In genomic region chr2:128612628-128613027, GRCh38 we compare ENCODE assay signal across 28 cellular contexts.
"Had no signal": no experiment of that assay in that cellular context is flagged by ENCODE, and none has a peak within 500 bp of the region (broad histone marks: within the 10 kb centered on the region; RNA-seq: fewer than 3 reads in every experiment).

No MANE protein-coding gene starts in this region.

- H3K36me3 Mint-ChIP-seq: activated naive CD4-positive, alpha-beta T cell treated with anti-CD3 and anti-CD28 coated beads, Interleukin-2, amount 50 U/mL, for 72 hours had no signal

- H3K4me2 ChIP-seq: smooth muscle cell had no signal

- H3K36me3 ChIP-seq: adrenal gland, ascending aorta, brain microvascular endothelial cell, esophagus muscularis mucosa, heart left ventricle, pancreas, prostate gland, tibial artery had no signal

- H3K9me3 ChIP-seq: adrenal gland, ascending aorta, esophagus muscularis mucosa, pancreas, prostate gland, tibial artery had no signal

- ATAC-seq: activated CD8-positive, alpha-beta T cell treated with anti-CD3 and anti-CD28 coated beads for 36 hours; activated naive CD4-positive, alpha-beta T cell treated with anti-CD3 and anti-CD28 coated beads, Interleukin-2, amount 50 U/mL, for 72 hours; activated T-cell treated with anti-CD3 and anti-CD28 coated beads, Interleukin-2, amount 50 U/mL, for 4 hours; activated T-helper 17 cell treated with anti-CD3 and anti-CD28 coated beads, Interleukin-2, amount 50 U/mL, for 72 hours; foreskin keratinocyte; heart left ventricle; left lobe of liver; pancreas; SK-N-SH treated with all-trans-retinoic acid at 6 μM for 48 hours; T-helper 17 cell had no signal

- H3K4me1 ChIP-seq: adrenal gland, esophagus muscularis mucosa, foreskin keratinocyte, heart left ventricle, pancreas, prostate gland had no signal

- H3K4me3 Mint-ChIP-seq: activated CD4-positive, alpha-beta T cell treated with anti-CD3 and anti-CD28 coated beads, Interleukin-2, amount 10 ng/mL, durations not matched to agents 7 days and 5 days; activated CD8-positive, alpha-beta T cell treated with anti-CD3 and anti-CD28 coated beads for 36 hours; activated T-cell treated with anti-CD3 and anti-CD28 coated beads, Interleukin-2, amount 50 U/mL, for 4 hours; activated T-helper 17 cell treated with anti-CD3 and anti-CD28 coated beads, Interleukin-2, amount 50 U/mL, for 72 hours; nephron; stimulated activated naive CD8-positive, alpha-beta T cell treated with anti-CD3 and anti-CD28 coated beads, Interleukin-15, Interleukin-2, amounts not matched to agents 100 ng/mL and 50 ng/mL, for 24 hours; T-helper 17 cell had no signal

- H3K4me3 ChIP-seq: adrenal gland, ascending aorta, esophagus muscularis mucosa, heart left ventricle, lung, pancreas, prostate gland, smooth muscle cell, tibial artery had no signal

- H3K27me3 ChIP-seq: adrenal gland, ascending aorta, brain microvascular endothelial cell, esophagus muscularis mucosa, foreskin keratinocyte, pancreas, tibial artery had no signal

- H3K27ac Mint-ChIP-seq: activated CD4-positive, alpha-beta T cell treated with anti-CD3 and anti-CD28 coated beads, Interleukin-2, amount 10 ng/mL, durations not matched to agents 7 days and 5 days; activated CD8-positive, alpha-beta T cell treated with anti-CD3 and anti-CD28 coated beads for 36 hours; activated T-helper 17 cell treated with anti-CD3 and anti-CD28 coated beads, Interleukin-2, amount 50 U/mL, for 72 hours; nephron; stimulated activated naive CD8-positive, alpha-beta T cell treated with anti-CD3 and anti-CD28 coated beads, Interleukin-15, Interleukin-2, amounts not matched to agents 100 ng/mL and 50 ng/mL, for 24 hours; T-helper 17 cell had no signal

- DNase-seq: activated CD4-positive, alpha-beta T cell treated with anti-CD3 and anti-CD28 coated beads, Interleukin-2, amount 10 ng/mL, durations not matched to agents 7 days and 5 days; activated CD4-positive, CD25-positive, alpha-beta regulatory T cell treated with anti-CD3 and anti-CD28 coated beads, Interleukin-2, amount 50 U/mL, for 72 hours; activated CD8-positive, alpha-beta T cell treated with anti-CD3 and anti-CD28 coated beads for 36 hours; activated naive CD4-positive, alpha-beta T cell; activated T-cell treated with anti-CD3 and anti-CD28 coated beads, Interleukin-2, amount 50 U/mL, for 4 hours; adrenal gland; brain microvascular endothelial cell; foreskin keratinocyte; kidney glomerular epithelial cell; mesendoderm; stimulated activated CD4-positive, alpha-beta T cell treated with anti-CD3 and anti-CD28 coated beads, Interleukin-15, amount 100 ng/mL, for 24 hours; substantia nigra; T1000 had no signal

- H3K4me1 Mint-ChIP-seq: activated CD4-positive, alpha-beta T cell treated with anti-CD3 and anti-CD28 coated beads, Interleukin-2, amount 10 ng/mL, durations not matched to agents 7 days and 5 days; activated T-helper 17 cell treated with anti-CD3 and anti-CD28 coated beads, Interleukin-2, amount 50 U/mL, for 72 hours; nephron had no signal

- H3K27ac ChIP-seq: adrenal gland, ascending aorta, brain microvascular endothelial cell, esophagus muscularis mucosa, foreskin keratinocyte, heart left ventricle, pancreas, prostate gland, tibial artery had no signal

- H3K27me3 Mint-ChIP-seq: activated CD4-positive, alpha-beta T cell treated with anti-CD3 and anti-CD28 coated beads, Interleukin-2, amount 10 ng/mL, durations not matched to agents 7 days and 5 days; stimulated activated naive CD8-positive, alpha-beta T cell treated with anti-CD3 and anti-CD28 coated beads, Interleukin-15, Interleukin-2, amounts not matched to agents 100 ng/mL and 50 ng/mL, for 24 hours had no signal

- H3K9me3 Mint-ChIP-seq: activated naive CD4-positive, alpha-beta T cell treated with anti-CD3 and anti-CD28 coated beads, Interleukin-2, amount 50 U/mL, for 72 hours; activated T-cell treated with anti-CD3 and anti-CD28 coated beads, Interleukin-2, amount 50 U/mL, for 4 hours; activated T-helper 17 cell treated with anti-CD3 and anti-CD28 coated beads, Interleukin-2, amount 50 U/mL, for 72 hours; stimulated activated naive CD8-positive, alpha-beta T cell treated with anti-CD3 and anti-CD28 coated beads, Interleukin-15, Interleukin-2, amounts not matched to agents 100 ng/mL and 50 ng/mL, for 24 hours had no signal

- FAIRE-seq: pancreas had no signal
